1 cellular context compared by ENCODE assay signal in the genomic region with DNA sequence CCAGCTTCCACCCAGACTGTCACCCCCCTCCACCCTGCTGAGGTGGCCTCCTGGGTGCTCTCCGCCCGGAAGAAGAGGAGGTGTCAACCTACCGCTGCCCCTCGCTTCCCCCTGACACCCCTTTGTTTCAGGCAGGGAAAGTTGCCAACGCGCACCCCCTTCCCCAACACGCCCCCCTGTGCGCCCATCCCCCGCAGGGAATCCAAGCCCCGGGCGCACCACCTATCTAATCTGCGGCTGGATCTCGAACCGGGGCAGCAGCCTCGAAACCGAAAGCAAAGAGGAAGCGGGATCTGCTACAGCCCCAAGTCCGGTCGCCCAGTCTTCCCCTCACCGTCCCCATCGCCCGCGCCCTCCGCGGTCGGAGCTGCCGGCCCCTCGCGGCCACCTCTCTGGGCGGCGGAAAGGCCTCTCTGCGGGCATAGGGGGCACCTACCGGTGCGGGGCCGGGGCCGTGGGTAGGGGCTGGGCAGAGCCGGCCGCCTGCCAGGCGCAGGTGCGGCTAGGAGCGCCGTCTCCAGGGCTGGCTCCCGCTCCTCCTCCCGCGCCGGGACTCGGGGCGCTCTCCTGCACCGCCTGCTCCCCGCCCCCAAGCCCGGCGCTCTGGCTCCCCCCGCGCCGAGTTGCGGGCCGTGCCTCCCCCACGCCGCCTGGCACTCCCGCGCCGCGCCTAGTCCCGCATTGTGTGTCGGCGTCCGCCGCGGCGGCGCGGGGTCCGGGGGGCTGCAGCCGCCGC.
TF ChIP-seq lines count a peak whose summit lies in the region.

No MANE protein-coding gene starts in this region.

TF ChIP-seq in HCT116, 20 proteins besides CTCF, POLR2A, EP300 and RAD21 (continued from another document):
- TF ChIP-seq, protein P1, sequence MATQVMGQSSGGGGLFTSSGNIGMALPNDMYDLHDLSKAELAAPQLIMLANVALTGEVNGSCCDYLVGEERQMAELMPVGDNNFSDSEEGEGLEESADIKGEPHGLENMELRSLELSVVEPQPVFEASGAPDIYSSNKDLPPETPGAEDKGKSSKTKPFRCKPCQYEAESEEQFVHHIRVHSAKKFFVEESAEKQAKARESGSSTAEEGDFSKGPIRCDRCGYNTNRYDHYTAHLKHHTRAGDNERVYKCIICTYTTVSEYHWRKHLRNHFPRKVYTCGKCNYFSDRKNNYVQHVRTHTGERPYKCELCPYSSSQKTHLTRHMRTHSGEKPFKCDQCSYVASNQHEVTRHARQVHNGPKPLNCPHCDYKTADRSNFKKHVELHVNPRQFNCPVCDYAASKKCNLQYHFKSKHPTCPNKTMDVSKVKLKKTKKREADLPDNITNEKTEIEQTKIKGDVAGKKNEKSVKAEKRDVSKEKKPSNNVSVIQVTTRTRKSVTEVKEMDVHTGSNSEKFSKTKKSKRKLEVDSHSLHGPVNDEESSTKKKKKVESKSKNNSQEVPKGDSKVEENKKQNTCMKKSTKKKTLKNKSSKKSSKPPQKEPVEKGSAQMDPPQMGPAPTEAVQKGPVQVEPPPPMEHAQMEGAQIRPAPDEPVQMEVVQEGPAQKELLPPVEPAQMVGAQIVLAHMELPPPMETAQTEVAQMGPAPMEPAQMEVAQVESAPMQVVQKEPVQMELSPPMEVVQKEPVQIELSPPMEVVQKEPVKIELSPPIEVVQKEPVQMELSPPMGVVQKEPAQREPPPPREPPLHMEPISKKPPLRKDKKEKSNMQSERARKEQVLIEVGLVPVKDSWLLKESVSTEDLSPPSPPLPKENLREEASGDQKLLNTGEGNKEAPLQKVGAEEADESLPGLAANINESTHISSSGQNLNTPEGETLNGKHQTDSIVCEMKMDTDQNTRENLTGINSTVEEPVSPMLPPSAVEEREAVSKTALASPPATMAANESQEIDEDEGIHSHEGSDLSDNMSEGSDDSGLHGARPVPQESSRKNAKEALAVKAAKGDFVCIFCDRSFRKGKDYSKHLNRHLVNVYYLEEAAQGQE (IDR thresholded peaks at IDR 0.05; ENCODE audit: low read depth), result no peak
- no peak for TF ChIP-seq CEBPB (IDR thresholded peaks at IDR 0.05; ENCODE audit: low read depth)
